In genomic region chr1:167251482-167251881, GRCh38 we compare ENCODE assay signal across 31 cellular contexts.
"Had no signal": no experiment of that assay in that cellular context is flagged by ENCODE, and none has a peak within 500 bp of the region (broad histone marks: within the 10 kb centered on the region; RNA-seq: fewer than 3 reads in every experiment).

No MANE protein-coding gene starts in this region.

- H3K27me3 Mint-ChIP-seq: naive B cell; naive thymus-derived CD8-positive, alpha-beta T cell; natural killer cell treated with Interleukin-12 subunit alpha and Interleukin-12 subunit beta and Interleukin-15 and Interleukin-18, amount 100 ng/mL, for 72 hours; progenitor cell of endocrine pancreas; stimulated activated memory B cell treated with anti-CD40 and anti-IgM and Interleukin-4, amounts not matched to agents 10 μg/mL and 1 μg/mL and 100 μg/mL, for 72 hours; stimulated activated naive CD8-positive, alpha-beta T cell treated with anti-CD3 and anti-CD28 coated beads, Interleukin-15, amount 100 ng/mL, for 72 hours had no signal

- H3K4me1 Mint-ChIP-seq: neural crest cell had no signal

- H3K9me3 ChIP-seq: neutrophil, pancreas, psoas muscle, right lobe of liver, sigmoid colon, spleen, suprapubic skin, testis, tibial artery, transverse colon, upper lobe of right lung, uterus had no signal

- H3K27me3 ChIP-seq: neutrophil, pancreas, right lobe of liver, sigmoid colon, spleen, suprapubic skin, testis, tibial artery, transverse colon, upper lobe of right lung, uterus had no signal

- H3K4me3 ChIP-seq: pancreas, psoas muscle, right lobe of liver, sigmoid colon, spleen, suprapubic skin, testis, tibial artery, transverse colon, upper lobe of right lung, uterus had no signal

- H3K36me3 Mint-ChIP-seq: natural killer cell treated with Interleukin-12 subunit alpha and Interleukin-12 subunit beta and Interleukin-15 and Interleukin-18, amount 100 ng/mL, for 72 hours had no signal

- H3K27ac ChIP-seq: neutrophil, pancreas, psoas muscle, right lobe of liver, sigmoid colon, spleen, suprapubic skin, testis, tibial artery, transverse colon, upper lobe of right lung, uterus had no signal

- H3K36me3 ChIP-seq: neutrophil, pancreas, right lobe of liver, sigmoid colon, spleen, suprapubic skin, tibial artery, transverse colon, upper lobe of right lung, uterus had no signal

- FAIRE-seq: pancreas, small intestine had no signal

- H3K4me1 ChIP-seq: pancreas, testis, upper lobe of right lung, uterus had no signal

- H3K4me3 Mint-ChIP-seq: naive B cell; naive thymus-derived CD8-positive, alpha-beta T cell; natural killer cell treated with Interleukin-12 subunit alpha and Interleukin-12 subunit beta and Interleukin-15 and Interleukin-18, amount 100 ng/mL, for 72 hours; nephron progenitor cell; neural crest cell; stimulated activated memory B cell treated with anti-CD40 and anti-IgM and Interleukin-4, amounts not matched to agents 10 μg/mL and 1 μg/mL and 100 μg/mL, for 72 hours; stimulated activated naive CD8-positive, alpha-beta T cell treated with anti-CD3 and anti-CD28 coated beads, Interleukin-15, amount 100 ng/mL, for 72 hours had no signal

- H3K27ac Mint-ChIP-seq: naive thymus-derived CD8-positive, alpha-beta T cell; natural killer cell treated with Interleukin-12 subunit alpha and Interleukin-12 subunit beta and Interleukin-15 and Interleukin-18, amount 100 ng/mL, for 72 hours; nephron progenitor cell; progenitor cell of endocrine pancreas; stimulated activated memory B cell treated with anti-CD40 and anti-IgM and Interleukin-4, amounts not matched to agents 10 μg/mL and 1 μg/mL and 100 μg/mL, for 72 hours; stimulated activated naive CD8-positive, alpha-beta T cell treated with anti-CD3 and anti-CD28 coated beads, Interleukin-15, amount 100 ng/mL, for 72 hours had no signal

- H3K9me3 Mint-ChIP-seq: naive B cell; naive thymus-derived CD8-positive, alpha-beta T cell; natural killer cell treated with Interleukin-12 subunit alpha and Interleukin-12 subunit beta and Interleukin-15 and Interleukin-18, amount 100 ng/mL, for 72 hours; nephron progenitor cell; neural crest cell; stimulated activated memory B cell treated with anti-CD40 and anti-IgM and Interleukin-4, amounts not matched to agents 10 μg/mL and 1 μg/mL and 100 μg/mL, for 72 hours; stimulated activated naive CD8-positive, alpha-beta T cell treated with anti-CD3 and anti-CD28 coated beads, Interleukin-15, amount 100 ng/mL, for 72 hours had no signal

- ATAC-seq: naive thymus-derived CD8-positive, alpha-beta T cell; natural killer cell treated with Interleukin-12 subunit alpha and Interleukin-12 subunit beta and Interleukin-15 and Interleukin-18, amount 100 ng/mL, for 72 hours; pancreas; psoas muscle; right cardiac atrium; right lobe of liver; stimulated activated memory B cell treated with anti-CD40 and anti-IgM and Interleukin-4, amounts not matched to agents 10 μg/mL and 1 μg/mL and 100 μg/mL, for 72 hours; stimulated activated naive CD8-positive, alpha-beta T cell treated with anti-CD3 and anti-CD28 coated beads, Interleukin-15, amount 100 ng/mL, for 72 hours; stimulated activated naive CD8-positive, alpha-beta T cell treated with anti-CD3 and anti-CD28 coated beads, Interleukin-15, Interleukin-2, amounts not matched to agents 100 U/mL and 50 U/mL, for 24 hours; upper lobe of right lung had no signal

- DNase-seq: naive B cell; naive thymus-derived CD8-positive, alpha-beta T cell; nephron progenitor cell; nucleus accumbens; pancreas; psoas muscle; right cardiac atrium; right lobe of liver; sigmoid colon; small intestine; spleen; stimulated activated CD4-positive, alpha-beta T cell treated with anti-CD3 and anti-CD28 coated beads, Interleukin-12 subunit alpha, Interleukin-12 subunit beta, amount 100 ng/mL, for 4 hours; stimulated activated CD4-positive, alpha-beta T cell treated with anti-CD3 and anti-CD28 coated beads, Interleukin-1b, Interleukin-23, amount 100 ng/mL, for 48 hours; stimulated activated CD4-positive, alpha-beta T cell treated with anti-CD3 and anti-CD28 coated beads, Interleukin-4, amount 100 ng/mL, for 1 hour; stimulated activated CD4-positive, alpha-beta T cell treated with anti-CD3 and anti-CD28 coated beads, Interleukin-4, amount 100 ng/mL, for 4 hours; stimulated activated CD8-positive, alpha-beta memory T cell treated with anti-CD3 and anti-CD28 coated beads, Interleukin-4, amount 100 ng/mL, for 48 hours; stimulated activated naive CD4-positive, alpha-beta T cell; stimulated activated naive CD8-positive, alpha-beta T cell treated with anti-CD3 and anti-CD28 coated beads, Interleukin-15, amount 100 ng/mL, for 72 hours; stimulated activated naive CD8-positive, alpha-beta T cell treated with anti-CD3 and anti-CD28 coated beads, Interleukin-15, Interleukin-2, amounts not matched to agents 100 U/mL and 50 U/mL, for 24 hours; substantia nigra; testis; tibial artery; transverse colon; upper lobe of right lung; uterus had no signal
